12 cellular contexts compared by ENCODE assay signal in genomic region chr2:28377984-28378678, GRCh38. TPM values are rescaled to one million over a fixed set of nuclear protein-coding genes. Genes with fewer than 3 reads are reported as not detected.
DNase-seq lines count a peak whose midpoint lies in the region; ATAC-seq and TF ChIP-seq lines count a peak whose summit lies in the region.
"Had no signal": no experiment of that assay in that cellular context is flagged by ENCODE, and none has a peak within 500 bp of the region (broad histone marks: within the 10 kb centered on the region; RNA-seq: fewer than 3 reads in every experiment).

No MANE protein-coding gene starts in this region.

- no peaks in the 10 kb centered on the region for H3K36me3 ChIP-seq in breast epithelium

- no peak overlapping the region for H3K4me3 Mint-ChIP-seq in Calu3 (ENCODE audit: low read depth, unreplicated experiment)
- peak overlapping the region; percentile 48 for H3K4me3 Mint-ChIP-seq in natural killer cell treated with Interleukin-12 subunit alpha and Interleukin-12 subunit beta and Interleukin-15 and Interleukin-18, amount 100 ng/mL, for 72 hours
- H3K4me3 Mint-ChIP-seq: T-helper 1 cell treated with Interleukin-12 subunit alpha and Interleukin-12 subunit beta and Interleukin-4 antibody, amounts not matched to agents 30 μg/mL and 1 μg/mL, for 36 hours had no signal

- no peaks in the 10 kb centered on the region for H3K27me3 ChIP-seq in breast epithelium

- no peaks in the 10 kb centered on the region for H3K27me3 Mint-ChIP-seq in Calu3 (ENCODE audit: unreplicated experiment)
- no peaks in the 10 kb centered on the region for H3K27me3 Mint-ChIP-seq in natural killer cell treated with Interleukin-12 subunit alpha and Interleukin-12 subunit beta and Interleukin-15 and Interleukin-18, amount 100 ng/mL, for 72 hours

- no peak for TF ChIP-seq CTCF in Calu3 (IDR thresholded peaks at IDR 0.05; ENCODE audit: unreplicated experiment)
- no peak for TF ChIP-seq CTCF in breast epithelium (IDR thresholded peaks at IDR 0.05)

- no peaks in the 10 kb centered on the region for H3K9me3 Mint-ChIP-seq in Calu3 (ENCODE audit: low read depth, unreplicated experiment)
- no peaks in the 10 kb centered on the region for H3K9me3 Mint-ChIP-seq in natural killer cell treated with Interleukin-12 subunit alpha and Interleukin-12 subunit beta and Interleukin-15 and Interleukin-18, amount 100 ng/mL, for 72 hours
- H3K9me3 Mint-ChIP-seq: T-helper 1 cell treated with Interleukin-12 subunit alpha and Interleukin-12 subunit beta and Interleukin-4 antibody, amounts not matched to agents 30 μg/mL and 1 μg/mL, for 36 hours had no signal

- intact Hi-C loops in Calu3 (cut with micrococcal nuclease; ENCODE audit: unreplicated experiment) (no loop called here), breast epithelium (cut with DNase I; ENCODE audit: low total_unique reads) (no loop called here)

- H3K27ac ChIP-seq in breast epithelium = peak overlapping the region; percentile 71 to 83

- BruUV-seq in Calu3 (replicated peaks; lab: Mats Ljungman, UMichigan) = no TSS peak

- H3K27ac Mint-ChIP-seq in Calu3 (ENCODE audit: unreplicated experiment) = peak overlapping the region; percentile 21
- peak overlapping the region; percentile 84 to 91 for H3K27ac Mint-ChIP-seq in natural killer cell treated with Interleukin-12 subunit alpha and Interleukin-12 subunit beta and Interleukin-15 and Interleukin-18, amount 100 ng/mL, for 72 hours
- H3K27ac Mint-ChIP-seq: T-helper 1 cell treated with Interleukin-12 subunit alpha and Interleukin-12 subunit beta and Interleukin-4 antibody, amounts not matched to agents 30 μg/mL and 1 μg/mL, for 36 hours had no signal

- TF ChIP-seq POLR2A in breast epithelium (IDR thresholded peaks at IDR 0.05) = no peak

- ATAC-seq in natural killer cell treated with Interleukin-12 subunit alpha and Interleukin-12 subunit beta and Interleukin-15 and Interleukin-18, amount 100 ng/mL, for 72 hours = peak; percentile 70 to 80
- ATAC-seq: left ventricle myocardium superior had no signal

- H3K4me1 ChIP-seq in breast epithelium = no peaks in the 10 kb centered on the region

- H3K4me3 ChIP-seq in breast epithelium = peak overlapping the region in 1 of 3 donors; percentile 7

- peaks cover 59% of the 10 kb centered on the region for H3K4me1 Mint-ChIP-seq in Calu3 (ENCODE audit: low read depth, unreplicated experiment)
- H3K4me1 Mint-ChIP-seq in natural killer cell treated with Interleukin-12 subunit alpha and Interleukin-12 subunit beta and Interleukin-15 and Interleukin-18, amount 100 ng/mL, for 72 hours (ENCODE audit: low read depth in 2 of 2) = peaks cover 31 to 34% of the 10 kb centered on the region in 2 donors

- peak; percentile 60 for DNase-seq in Calu3
- peak; percentile 74 for DNase-seq in MV-4-11 (lab: John Stamatoyannopoulos, UW)
- peak; percentile 53 to 70 for DNase-seq in breast epithelium (ENCODE audit: low spot score in 2 of 2)
- DNase-seq in natural killer cell treated with Interleukin-12 subunit alpha and Interleukin-12 subunit beta and Interleukin-15 and Interleukin-18, amount 100 ng/mL, for 72 hours (ENCODE audit: low spot score) = peak; percentile 71
- no peak for DNase-seq in inferior parietal cortex (ENCODE audit: extremely low spot score)
- DNase-seq in glomerular visceral epithelial cell (ENCODE audit: extremely low spot score) = no peak
- no peak for DNase-seq in pons (ENCODE audit: low spot score)
- DNase-seq in dedifferentiated amniotic fluid mesenchymal stem cell (ENCODE audit: extremely low spot score) = no peak
- DNase-seq: activated effector memory CD4-positive, alpha-beta T cell treated with Interleukin-2 at 50 U/mL for 16 hours; left ventricle myocardium superior; NCI-H1092 had no signal

- CTCF ChIA-PET in Calu3 (lab: Charles Lee) = interaction anchor here (0.6 to 2.4 kb wide), 3 partner anchors 13 to 230 kb away, joined by 3 to 8 read pairs (median 3); no protein-coding TSS in a partner anchor

- H3K36me3 Mint-ChIP-seq in Calu3 (ENCODE audit: insufficient read depth, unreplicated experiment) = peaks cover 9% of the 10 kb centered on the region
- H3K36me3 Mint-ChIP-seq in natural killer cell treated with Interleukin-12 subunit alpha and Interleukin-12 subunit beta and Interleukin-15 and Interleukin-18, amount 100 ng/mL, for 72 hours = no peaks in the 10 kb centered on the region

- H3K9me3 ChIP-seq in breast epithelium = no peaks in the 10 kb centered on the region

RNA-seq across cellular contexts. Expression of gene FOSL2, which starts 14.5 kb away (rescaled TPM):
- total RNA-seq in Calu3 (2022) = 53.7 and 57.3 TPM in 2 replicates
- 100 to 1,000 TPM; 106 to 116 (median 116) TPM for total RNA-seq in breast epithelium
- total RNA-seq in natural killer cell treated with Interleukin-12 subunit alpha and Interleukin-12 subunit beta and Interleukin-15 and Interleukin-18, amount 100 ng/mL, for 72 hours = 10 to 100 TPM; 44.5 to 52.5 TPM

Comparison
In these comparisons a context has a peak if more than half of its experiments do, and no peak if none do; other contexts are left out.
1. DNase-seq: peak in Calu3 (single experiment), MV-4-11 (single experiment), breast epithelium (2 of 2) and natural killer cell treated with Interleukin-12 subunit alpha and Interleukin-12 subunit beta and Interleukin-15 and Interleukin-18, amount 100 ng/mL, for 72 hours (single experiment); none in inferior parietal cortex (single experiment), glomerular visceral epithelial cell (single experiment), pons (single experiment) and dedifferentiated amniotic fluid mesenchymal stem cell (single experiment).